ENCODE assay signal across 20 cellular contexts in the genomic region with DNA sequence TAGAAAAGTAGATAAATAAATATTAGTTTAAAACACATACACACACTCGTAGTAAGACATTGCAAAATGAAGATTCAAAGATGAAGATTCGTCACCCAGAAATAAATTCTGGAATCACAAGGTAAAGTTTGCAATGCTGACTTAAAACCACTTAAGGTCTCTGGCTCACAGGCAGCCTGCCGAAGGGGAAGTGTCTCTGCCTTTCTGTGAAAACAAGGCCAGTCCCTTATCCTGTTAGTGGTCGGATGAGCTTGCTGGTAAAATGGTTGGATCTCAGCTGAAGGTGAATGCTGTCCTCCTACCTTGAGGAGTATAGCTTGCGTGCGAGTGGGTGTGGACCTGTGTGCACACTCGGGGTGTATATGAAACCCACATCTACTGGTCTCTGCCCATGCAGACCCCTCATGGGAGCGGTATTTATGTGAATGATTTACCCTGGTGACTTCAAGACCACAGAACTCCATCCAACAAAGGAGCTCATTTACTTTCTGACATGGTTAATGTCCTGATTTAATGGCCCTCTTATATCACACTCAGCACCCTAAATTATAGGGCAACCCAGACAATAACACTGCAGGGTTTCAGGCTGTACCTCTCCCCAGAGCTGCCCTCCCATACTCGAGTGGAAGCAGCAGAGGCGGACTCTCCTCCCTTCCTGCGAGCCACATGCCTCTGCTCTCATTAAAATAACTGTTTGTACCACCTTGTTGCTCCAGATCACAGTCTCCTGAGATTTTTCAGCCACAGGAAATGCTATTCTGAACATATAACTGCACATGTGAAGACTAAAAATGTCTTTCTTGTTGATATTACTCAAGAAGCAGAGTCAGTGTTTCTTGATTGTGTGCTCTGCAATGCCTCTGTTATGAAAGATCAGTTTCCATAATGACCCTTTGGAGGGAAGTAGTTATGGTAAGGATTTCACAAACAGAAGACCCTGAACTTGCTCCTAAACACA. TPM values are rescaled to one million over a fixed set of nuclear protein-coding genes. Genes with fewer than 3 reads are reported as not detected.
DNase-seq lines count a peak whose midpoint lies in the region; ATAC-seq lines count a peak whose summit lies in the region.
"Had no signal": no experiment of that assay in that cellular context is flagged by ENCODE, and none has a peak within 500 bp of the region (broad histone marks: within the 10 kb centered on the region; RNA-seq: fewer than 3 reads in every experiment).

No MANE protein-coding gene starts in this region.

- peaks cover 2 to 28% (median 16%) of the 10 kb centered on the region in 11 experiments; a peak in 18 of 22 replicates for H3K9me3 ChIP-seq in BLaER1 treated with 17β-estradiol and CSF1 and Interleukin-3, amounts not matched to agents 10 nM and 100 nM (replicated peaks in 1 of 11)
- no peaks in the 10 kb centered on the region for H3K9me3 ChIP-seq in aorta (ENCODE audit: control insufficient read depth, low read length)
- H3K9me3 ChIP-seq: Caco-2, uterus had no signal

- H3K27me3 ChIP-seq in BLaER1 treated with 17β-estradiol and CSF1 and Interleukin-3, amounts not matched to agents 10 nM and 100 nM: no peaks in the 10 kb centered on the region
- no peaks in the 10 kb centered on the region for H3K27me3 ChIP-seq in aorta (ENCODE audit: control insufficient read depth in 1 of 2, insufficient read depth in 2 of 2, low read length in 1 of 2)
- H3K27me3 ChIP-seq: uterus had no signal

- H3K27ac ChIP-seq in BLaER1 treated with 17β-estradiol and CSF1 and Interleukin-3, amounts not matched to agents 10 nM and 100 nM: peak overlapping the region in 10 of 11 experiments; percentile 16 to 90 (median 84); a peak in 20 of 22 replicates
- no peak overlapping the region for H3K27ac ChIP-seq in aorta (ENCODE audit: low read depth in 1 of 2, low read length in 2 of 2)
- H3K27ac ChIP-seq: uterus, WERI-Rb-1 had no signal

- DNase-seq in NOMO-1 treated with dmso at 0.1 percent for 144 hours (lab: John Stamatoyannopoulos, UW; ENCODE audit: unreplicated experiment) (peak; percentile 82), fibroblast of peridontal ligament (ENCODE audit: extremely low read depth) (peak; percentile 40), aorta (no peak), NCI-H446 (lab: John Stamatoyannopoulos, UW) (no peak), cortex of kidney (lab: John Stamatoyannopoulos, UW) (no peak)
- DNase-seq in stimulated activated CD4-positive, alpha-beta T cell treated with anti-CD3 and anti-CD28 coated beads, Interleukin-4, amount 100 ng/mL, for 4 hours: no peak
- DNase-seq: activated CD4-positive, alpha-beta memory T cell treated with anti-CD3 and anti-CD28 coated beads, Interleukin-2, amount 10 ng/mL, durations not matched to agents 7 days and 5 days; activated T-cell treated with anti-CD3 and anti-CD28 coated beads, Interleukin-2, amount 50 U/mL, for 72 hours; Caco-2; central memory CD4-positive, alpha-beta T cell; HFFc6; left cardiac atrium; NCI-H2171; stimulated activated naive CD8-positive, alpha-beta T cell treated with anti-CD3 and anti-CD28 coated beads, Interleukin-15, amount 100 ng/mL, for 72 hours; uterus; WERI-Rb-1 had no signal

- ATAC-seq in HG03095 (IDR thresholded peaks at IDR 0.05; ENCODE audit: unreplicated experiment) (peak; percentile 86), aorta (ENCODE audit: low FRiP score) (no peak)
- ATAC-seq: activated T-cell treated with anti-CD3 and anti-CD28 coated beads, Interleukin-2, amount 50 U/mL, for 72 hours; left cardiac atrium; SK-N-SH treated with all-trans-retinoic acid at 6 μM for 48 hours; stimulated activated naive CD8-positive, alpha-beta T cell treated with anti-CD3 and anti-CD28 coated beads, Interleukin-15, amount 100 ng/mL, for 72 hours had no signal

- H3K4me1 ChIP-seq in BLaER1 treated with 17β-estradiol and CSF1 and Interleukin-3, amounts not matched to agents 10 nM and 100 nM: peaks cover 36 to 68% (median 56%) of the 10 kb centered on the region in 10 experiments
- no peaks in the 10 kb centered on the region for H3K4me1 ChIP-seq in aorta (ENCODE audit: control insufficient read depth in 1 of 2, insufficient read depth in 2 of 2, low read length in 2 of 2)
- H3K4me1 ChIP-seq: Caco-2, uterus had no signal

- H3K9ac ChIP-seq in BLaER1 treated with 17β-estradiol and CSF1 and Interleukin-3, amounts not matched to agents 10 nM and 100 nM: peak overlapping the region in 10 of 11 experiments; percentile 1 to 79 (median 70); a peak in 19 of 22 replicates

- H3K36me3 ChIP-seq in BLaER1 treated with 17β-estradiol and CSF1 and Interleukin-3, amounts not matched to agents 10 nM and 100 nM: no peaks in the 10 kb centered on the region; a peak in 1 of 22 replicates
- H3K36me3 ChIP-seq in aorta (ENCODE audit: control insufficient read depth in 1 of 2, insufficient read depth in 2 of 2, low read length in 1 of 2): no peaks in the 10 kb centered on the region
- H3K36me3 ChIP-seq: uterus, WERI-Rb-1 had no signal

- H3K4me3 ChIP-seq in BLaER1 treated with 17β-estradiol and CSF1 and Interleukin-3, amounts not matched to agents 10 nM and 100 nM: peak overlapping the region in 2 of 10 experiments; percentile 10 to 17; a peak in 3 of 20 replicates
- no peak overlapping the region for H3K4me3 ChIP-seq in aorta (ENCODE audit: low read length in 2 of 2)
- H3K4me3 ChIP-seq: uterus had no signal

- intact Hi-C loops in aorta (cut with DNase I): no loop called here

- 62 to 69% methylated on average over 11 of the region's 11 CpGs for WGBS in aorta, 2 donors

- peak overlapping the region; percentile 66 to 85 (median 77) for H3K4me2 ChIP-seq in BLaER1 treated with 17β-estradiol and CSF1 and Interleukin-3, amounts not matched to agents 10 nM and 100 nM

- no peaks in the 10 kb centered on the region for H4K20me1 ChIP-seq in BLaER1 treated with 17β-estradiol and CSF1 and Interleukin-3, amounts not matched to agents 10 nM and 100 nM

RNA-seq across cellular contexts. Expression of a gene that starts 45.9 kb away (rescaled TPM):
- 10 to 100 TPM in 1 of 2 donors, 1 to 10 TPM in 1; 7.0 to 19.0 TPM for total RNA-seq in aorta
- polyA plus RNA-seq in aorta: 1 to 10 TPM; 4.5 to 6.4 TPM
- total RNA-seq: activated CD4-positive, alpha-beta memory T cell treated with anti-CD3 and anti-CD28 coated beads, Interleukin-2, amount 10 ng/mL, durations not matched to agents 7 days and 5 days; myocyte had no signal

Comparison
In these comparisons a context has a peak if more than half of its experiments do, and no peak if none do; other contexts are left out.
1. H3K27ac ChIP-seq: peak in BLaER1 treated with 17β-estradiol and CSF1 and Interleukin-3, amounts not matched to agents 10 nM and 100 nM (10 of 11); none in aorta (0 of 2).
2. DNase-seq: peak in NOMO-1 treated with dmso at 0.1 percent for 144 hours (single experiment) and fibroblast of peridontal ligament (single experiment); none in aorta (0 of 2), NCI-H446 (0 of 2), cortex of kidney (single experiment) and stimulated activated CD4-positive, alpha-beta T cell treated with anti-CD3 and anti-CD28 coated beads, Interleukin-4, amount 100 ng/mL, for 4 hours (0 of 2).